ENCODE assay signal across 1 cellular context in the genomic region with DNA sequence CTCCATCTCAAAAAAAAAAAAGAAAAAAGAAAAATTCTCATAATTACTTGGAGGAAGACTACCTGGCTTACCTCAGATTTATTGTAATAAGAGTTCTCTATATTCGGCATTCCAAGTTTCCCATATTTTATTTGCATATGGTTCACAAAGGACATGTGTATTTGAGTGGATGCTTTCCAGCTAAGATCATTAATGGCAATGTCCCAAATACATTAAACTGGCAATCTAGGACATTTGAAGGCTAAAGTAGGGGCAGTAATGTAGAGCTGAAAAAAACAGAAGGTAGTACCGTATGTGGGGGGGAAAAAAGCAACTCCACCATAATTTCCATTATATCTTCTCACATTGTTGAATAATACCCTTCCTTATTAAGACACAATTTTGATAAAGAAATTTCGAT.
TF ChIP-seq lines count a peak whose summit lies in the region.

No MANE protein-coding gene starts in this region.

TF ChIP-seq in GM12878, 131 proteins besides CTCF, POLR2A, EP300 and RAD21:
- TF ChIP-seq LARP7 (IDR thresholded peaks at IDR 0.05) (no peak), NRF1 (conservative IDR thresholded peaks at IDR 0.05; ENCODE audit: low read depth, low read length) (no peak), KDM1A (IDR thresholded peaks at IDR 0.05; ENCODE audit: borderline replicate concordance) (no peak), SREBF1 (IDR thresholded peaks at IDR 0.05; ENCODE audit: low read length) (no peak), CHD1 (IDR thresholded peaks at IDR 0.05; ENCODE audit: low read depth, low read length) (no peak), YBX1 (IDR thresholded peaks at IDR 0.05) (no peak), MTA3 (IDR thresholded peaks at IDR 0.05; ENCODE audit: borderline replicate concordance, low read length) (no peak), CHD2 (IDR thresholded peaks at IDR 0.05; ENCODE audit: borderline replicate concordance, low read depth, low read length) (no peak), ASH2L (IDR thresholded peaks at IDR 0.05; ENCODE audit: borderline replicate concordance, low read depth) (no peak)
